In genomic region chr6:27662770-27663169, GRCh38 we compare ENCODE assay signal across 17 cellular contexts.
"Had no signal": no experiment of that assay in that cellular context is flagged by ENCODE, and none has a peak within 500 bp of the region (broad histone marks: within the 10 kb centered on the region; RNA-seq: fewer than 3 reads in every experiment).

No MANE protein-coding gene starts in this region.

- ATAC-seq: activated CD8-positive, alpha-beta T cell treated with anti-CD3 and anti-CD28 coated beads, Interleukin-2, amount 10 ng/mL, durations not matched to agents 7 days and 5 days; left colon; naive thymus-derived CD4-positive, alpha-beta T cell; right cardiac atrium had no signal

- FAIRE-seq: bronchial epithelial cell, small intestine had no signal

- H3K9me3 ChIP-seq: esophagus muscularis mucosa, thyroid gland, vagina had no signal

- H3K36me3 ChIP-seq: esophagus muscularis mucosa, thyroid gland, vagina had no signal

- DNase-seq: activated CD4-positive, alpha-beta T cell treated with anti-CD3 and anti-CD28 coated beads for 4 hours; activated CD8-positive, alpha-beta memory T cell treated with anti-CD3 and anti-CD28 coated beads, Interleukin-2, amount 50 U/mL, for 48 hours; activated CD8-positive, alpha-beta T cell treated with anti-CD3 and anti-CD28 coated beads, Interleukin-2, amount 10 ng/mL, durations not matched to agents 7 days and 5 days; activated naive CD8-positive, alpha-beta T cell treated with anti-CD3 and anti-CD28 coated beads, Interleukin-2, amount 10 ng/mL, durations not matched to agents 7 days and 5 days; aorta; immature natural killer cell; left colon; naive thymus-derived CD4-positive, alpha-beta T cell; nucleus accumbens; right cardiac atrium; small intestine; thyroid gland had no signal

- H3K4me1 ChIP-seq: thyroid gland had no signal

- H3K27me3 ChIP-seq: vagina had no signal

- H3K4me3 ChIP-seq: esophagus muscularis mucosa, lung, thyroid gland, vagina had no signal

- H3K27ac ChIP-seq: esophagus muscularis mucosa, thyroid gland, vagina had no signal

- H3K9me3 Mint-ChIP-seq: activated naive CD8-positive, alpha-beta T cell treated with anti-CD3 and anti-CD28 coated beads, Interleukin-2, amount 10 ng/mL, durations not matched to agents 7 days and 5 days had no signal

- H3K4me3 Mint-ChIP-seq: activated CD8-positive, alpha-beta T cell treated with anti-CD3 and anti-CD28 coated beads, Interleukin-2, amount 10 ng/mL, durations not matched to agents 7 days and 5 days; activated naive CD8-positive, alpha-beta T cell treated with anti-CD3 and anti-CD28 coated beads, Interleukin-2, amount 10 ng/mL, durations not matched to agents 7 days and 5 days; naive thymus-derived CD4-positive, alpha-beta T cell had no signal

- H3K27ac Mint-ChIP-seq: activated CD8-positive, alpha-beta T cell treated with anti-CD3 and anti-CD28 coated beads, Interleukin-2, amount 10 ng/mL, durations not matched to agents 7 days and 5 days; activated naive CD8-positive, alpha-beta T cell treated with anti-CD3 and anti-CD28 coated beads, Interleukin-2, amount 10 ng/mL, durations not matched to agents 7 days and 5 days; immature natural killer cell; naive thymus-derived CD4-positive, alpha-beta T cell; progenitor cell of endocrine pancreas had no signal
